Comparison of ENCODE assay signal across 16 cellular contexts in genomic region chr7:4129481-4130122, GRCh38.
A peak's percentile ranks its signal among the peaks of the same experiment; 100 is the strongest.
DNase-seq lines count a peak whose midpoint lies in the region; ATAC-seq, FAIRE-seq and TF ChIP-seq lines count a peak whose summit lies in the region.
"Had no signal": no experiment of that assay in that cellular context is flagged by ENCODE, and none has a peak within 500 bp of the region (broad histone marks: within the 10 kb centered on the region; RNA-seq: fewer than 3 reads in every experiment).

No MANE protein-coding gene starts in this region.

- dilution Hi-C loops in endothelial cell of umbilical vein (cut with MboI; ENCODE audit: extremely low pct_ligation_motif_present, low sequenced_read_pairs), result no loop called here

- no CpG with 5 or more reads among the region's 29 CpGs for WGBS in neuronal stem cell (ENCODE audit: extremely low coverage in 2 of 2, insufficient read length in 2 of 2, insufficient replicate concordance in 1 of 2), 2 donors

- H2BK5ac ChIP-seq in neuronal stem cell (ENCODE audit: low read length), result no peak overlapping the region

- no peak for TF ChIP-seq POLR2A in endothelial cell of umbilical vein (IDR thresholded peaks at IDR 0.05; ENCODE audit: low read depth, low read length)
- no peak for TF ChIP-seq POLR2A in vagina (IDR thresholded peaks at IDR 0.05)

- H3K4me2 ChIP-seq in endothelial cell of umbilical vein (ENCODE audit: insufficient read depth, low read length) (no peak overlapping the region), neuronal stem cell (ENCODE audit: insufficient read depth, low read length, poor library complexity, severe bottlenecking) (no peak overlapping the region)

- no peak overlapping the region for H4K8ac ChIP-seq in neuronal stem cell (ENCODE audit: low read depth, low read length)

- H4K91ac ChIP-seq in neuronal stem cell (ENCODE audit: low read depth, low read length, poor library complexity), result no peak overlapping the region

- H3K14ac ChIP-seq in neuronal stem cell (ENCODE audit: low read length), result peak overlapping the region; percentile 63

- no peaks in the 10 kb centered on the region for H3K79me1 ChIP-seq in neuronal stem cell (ENCODE audit: low read depth, low read length)

- FAIRE-seq in endothelial cell of umbilical vein (lab: Jason Lieb, UNC), result no peak

- no peak for TF ChIP-seq CTCF in endothelial cell of umbilical vein (IDR thresholded peaks at IDR 0.05; ENCODE audit: extremely low read depth in 1 of 2, insufficient read depth in 1 of 2, low read depth in 1 of 2, low read length in 2 of 2)
- TF ChIP-seq CTCF in vagina (IDR thresholded peaks at IDR 0.05), result no peak

- H3K27me3 ChIP-seq in MG63, result no peaks in the 10 kb centered on the region
- no peaks in the 10 kb centered on the region for H3K27me3 ChIP-seq in endothelial cell of umbilical vein (ENCODE audit: control insufficient read depth in 2 of 2, insufficient read depth in 2 of 2, low read length in 2 of 2)
- H3K27me3 ChIP-seq in neuronal stem cell (ENCODE audit: control insufficient read depth in 3 of 3, insufficient read depth in 3 of 3, low read depth in 1 of 3, low read length in 3 of 3), result no peaks in the 10 kb centered on the region
- H3K27me3 ChIP-seq in vagina, result no peaks in the 10 kb centered on the region

- ATAC-seq in GM21723 (IDR thresholded peaks at IDR 0.05; ENCODE audit: unreplicated experiment), result no peak
- ATAC-seq: activated naive CD4-positive, alpha-beta T cell treated with anti-CD3 and anti-CD28 coated beads, Interleukin-2, amount 50 U/mL, for 72 hours; stimulated activated naive CD8-positive, alpha-beta T cell treated with anti-CD3 and anti-CD28 coated beads, Interleukin-15, amount 100 ng/mL, for 72 hours had no signal

- intact Hi-C loops in endothelial cell of umbilical vein (cut with micrococcal nuclease), result no loop called here
- intact Hi-C loops in vagina (cut with DNase I), result no loop called here

- CTCF ChIA-PET in endothelial cell of umbilical vein (lab: Charles Lee), result interaction anchor here (0.9 kb wide), 1 partner anchor 12 kb away, joined by 3 read pairs; no protein-coding TSS in a partner anchor
- CTCF ChIA-PET in HEK293T (lab: Yijun Ruan, JAX), result no interaction called here

- no peaks in the 10 kb centered on the region for H3K79me2 ChIP-seq in endothelial cell of umbilical vein (ENCODE audit: control insufficient read depth, insufficient read depth, low read length)

- no peaks in the 10 kb centered on the region for H3K36me3 ChIP-seq in MG63
- no peaks in the 10 kb centered on the region for H3K36me3 ChIP-seq in endothelial cell of umbilical vein (ENCODE audit: control insufficient read depth in 2 of 2, extremely low read depth in 1 of 2, insufficient read depth in 2 of 2, low read length in 2 of 2)
- no peaks in the 10 kb centered on the region for H3K36me3 ChIP-seq in neuronal stem cell (replicated peaks in 1 of 2; ENCODE audit: control insufficient read depth in 2 of 2, insufficient read depth in 2 of 2, low read length in 2 of 2)
- H3K36me3 ChIP-seq in vagina, result no peaks in the 10 kb centered on the region
- H3K36me3 ChIP-seq: WERI-Rb-1 had no signal

- H3K27ac ChIP-seq in endothelial cell of umbilical vein (ENCODE audit: insufficient read depth, low read depth, low read length) (no peak overlapping the region), neuronal stem cell (replicated peaks; ENCODE audit: low read length) (no peak overlapping the region), vagina (no peak overlapping the region)
- H3K27ac ChIP-seq: WERI-Rb-1 had no signal

- H3K9me3 ChIP-seq in MG63 (no peaks in the 10 kb centered on the region), endothelial cell of umbilical vein (replicated peaks; ENCODE audit: control insufficient read depth, insufficient read depth, low read length) (no peaks in the 10 kb centered on the region), neuronal stem cell (replicated peaks in 1 of 2; ENCODE audit: control insufficient read depth in 2 of 2, insufficient read depth in 1 of 2, low read depth in 1 of 2, low read length in 2 of 2) (no peaks in the 10 kb centered on the region), vagina (no peaks in the 10 kb centered on the region)
- H3K9me3 ChIP-seq: Caco-2 had no signal

- H3K9me1 ChIP-seq in endothelial cell of umbilical vein (replicated peaks; ENCODE audit: control insufficient read depth, extremely low read depth, insufficient read depth, low read length), result no peaks in the 10 kb centered on the region

- H3K18ac ChIP-seq in neuronal stem cell (ENCODE audit: low read length), result peak overlapping the region; percentile 35

- no peak overlapping the region for H2AK5ac ChIP-seq in neuronal stem cell (ENCODE audit: low read depth, low read length)

- no peak overlapping the region for H3K4me3 ChIP-seq in MG63
- no peak overlapping the region for H3K4me3 ChIP-seq in endothelial cell of umbilical vein (replicated peaks in 1 of 3; ENCODE audit: insufficient read depth in 1 of 3, low read depth in 1 of 3, low read length in 3 of 3)
- H3K4me3 ChIP-seq in neuronal stem cell (ENCODE audit: low read length in 2 of 2), result no peak overlapping the region
- H3K4me3 ChIP-seq in vagina, result no peak overlapping the region

- H3K23ac ChIP-seq in neuronal stem cell (ENCODE audit: low read depth, low read length, poor library complexity), result peak overlapping the region; percentile 17

- H3K4me1 ChIP-seq in endothelial cell of umbilical vein (ENCODE audit: control insufficient read depth, extremely low read depth, insufficient read depth, low read length), result no peaks in the 10 kb centered on the region
- peaks cover 0 to 3% of the 10 kb centered on the region in 2 donors for H3K4me1 ChIP-seq in neuronal stem cell (ENCODE audit: control insufficient read depth in 2 of 2, insufficient read depth in 1 of 2, low read depth in 1 of 2, low read length in 2 of 2)
- no peaks in the 10 kb centered on the region for H3K4me1 ChIP-seq in vagina

- peak; percentile 80 for DNase-seq in DMS79 (lab: John Stamatoyannopoulos, UW)
- peak; percentile 32 for DNase-seq in MG63
- DNase-seq in endothelial cell of umbilical vein (ENCODE audit: low read depth, low spot score), result peak; percentile 36
- DNase-seq in neuronal stem cell (ENCODE audit: low spot score), result no peak
- DNase-seq in HEK293T (ENCODE audit: extremely low spot score), result no peak
- DNase-seq in iPS-NIHi7 (ENCODE audit: extremely low spot score), result no peak
- DNase-seq in vagina (ENCODE audit: extremely low spot score in 2 of 2), result no peak
- DNase-seq: activated CD4-positive, alpha-beta memory T cell treated with anti-CD3 and anti-CD28 coated beads for 36 hours; activated T-cell treated with anti-CD3 and anti-CD28 coated beads, Interleukin-2, amount 50 U/mL, for 1 hour; Caco-2; erythroblast; NCI-H146; stimulated activated naive CD8-positive, alpha-beta T cell treated with anti-CD3 and anti-CD28 coated beads, Interleukin-15, amount 100 ng/mL, for 72 hours; WERI-Rb-1 had no signal

- no peak overlapping the region for H3K4ac ChIP-seq in neuronal stem cell (ENCODE audit: low read length)

- H4K20me1 ChIP-seq in endothelial cell of umbilical vein (replicated peaks; ENCODE audit: control insufficient read depth, extremely low read depth, insufficient read depth, low read length), result no peaks in the 10 kb centered on the region

- H2AFZ ChIP-seq in endothelial cell of umbilical vein (ENCODE audit: low read depth, low read length), result no peak overlapping the region
- H2AFZ ChIP-seq in neuronal stem cell (ENCODE audit: low read length), result no peak overlapping the region

- H3K9ac ChIP-seq in endothelial cell of umbilical vein (replicated peaks; ENCODE audit: extremely low read depth, insufficient read depth, low read length), result no peak overlapping the region
- H3K9ac ChIP-seq in neuronal stem cell (ENCODE audit: low read depth, low read length, poor library complexity), result no peak overlapping the region

- peak overlapping the region; percentile 50 for H2BK120ac ChIP-seq in neuronal stem cell (ENCODE audit: low read depth, low read length)

- POLR2A ChIA-PET in endothelial cell of umbilical vein (lab: Charles Lee) (no interaction called here), HEK293T (lab: Yijun Ruan, JAX) (no interaction called here)

- no TSS peak for BruUV-seq in endothelial cell of umbilical vein (replicated peaks; lab: Mats Ljungman, UMichigan)

- no peak overlapping the region for H2BK15ac ChIP-seq in neuronal stem cell (ENCODE audit: low read length)

- H2BK12ac ChIP-seq in neuronal stem cell (ENCODE audit: low read length), result no peak overlapping the region

TF ChIP-seq in endothelial cell of umbilical vein, 7 proteins besides CTCF, POLR2A, EP300 and RAD21:
- TF ChIP-seq MYC (IDR thresholded peaks at IDR 0.05; ENCODE audit: low read depth, low read length), result no peak
- TF ChIP-seq FOS (IDR thresholded peaks at IDR 0.05; ENCODE audit: borderline replicate concordance, insufficient read depth, low read length), result no peak
- TF ChIP-seq EZH2 (IDR thresholded peaks at IDR 0.05; ENCODE audit: borderline replicate concordance, low read depth, low read length, severe bottlenecking), result no peak
- no peak for TF ChIP-seq GATA2 (IDR thresholded peaks at IDR 0.05; ENCODE audit: insufficient read depth, insufficient read length, low read depth, low read length)
- no peak for TF ChIP-seq MAX (IDR thresholded peaks at IDR 0.05; ENCODE audit: insufficient read depth, insufficient read length)
- no peak for TF ChIP-seq JUN (IDR thresholded peaks at IDR 0.05; ENCODE audit: borderline replicate concordance, insufficient read depth, insufficient read length, low read depth)
- TF ChIP-seq POLR2AphosphoS5 (IDR thresholded peaks at IDR 0.05; ENCODE audit: insufficient read depth, low read depth, low read length), result no peak

TF ChIP-seq in HEK293T, 16 proteins besides CTCF, POLR2A, EP300 and RAD21:
- TF ChIP-seq FOXM1 (IDR thresholded peaks at IDR 0.05; ENCODE audit: borderline replicate concordance) (no peak), TARDBP (IDR thresholded peaks at IDR 0.05) (no peak), ARNT (IDR thresholded peaks at IDR 0.05) (no peak), LEF1 (IDR thresholded peaks at IDR 0.05; ENCODE audit: borderline replicate concordance) (no peak), FOXK2 (IDR thresholded peaks at IDR 0.05) (no peak), SP1 (IDR thresholded peaks at IDR 0.05) (no peak), SUZ12 (IDR thresholded peaks at IDR 0.05) (no peak), ELF4 (IDR thresholded peaks at IDR 0.05) (no peak), NFRKB (IDR thresholded peaks at IDR 0.05) (no peak), FOXA1 (IDR thresholded peaks at IDR 0.05) (no peak), BHLHE40 (IDR thresholded peaks at IDR 0.05; ENCODE audit: borderline replicate concordance) (no peak)

Comparison
In these comparisons a context has a peak if more than half of its experiments do, and no peak if none do; other contexts are left out.
1. DNase-seq: peak in DMS79 (single experiment), MG63 (single experiment) and endothelial cell of umbilical vein (single experiment); none in neuronal stem cell (single experiment), HEK293T (single experiment), iPS-NIHi7 (single experiment) and vagina (0 of 2).